19 cellular contexts compared by ENCODE assay signal in the genomic region with DNA sequence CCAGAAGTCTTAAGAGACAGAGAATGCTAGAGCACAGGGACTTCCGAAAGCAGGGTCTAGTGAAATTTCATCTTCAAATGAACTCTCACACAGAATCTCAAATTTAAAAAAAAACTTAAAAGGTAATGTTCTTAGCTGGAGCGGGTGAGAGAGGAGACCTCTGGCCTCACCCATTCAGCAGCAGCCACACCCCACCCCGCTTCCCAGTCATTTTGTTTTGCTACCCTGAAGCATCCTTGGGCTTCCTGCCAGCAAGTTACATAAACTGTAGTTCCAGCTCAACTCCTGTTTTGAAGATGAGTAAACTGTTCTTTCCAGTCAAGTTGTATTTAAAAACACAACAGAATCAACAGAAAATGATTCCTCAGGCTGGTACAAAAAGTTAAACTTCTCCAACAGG.
DNase-seq lines count a peak whose midpoint lies in the region; ATAC-seq and TF ChIP-seq lines count a peak whose summit lies in the region.
"Had no signal": no experiment of that assay in that cellular context is flagged by ENCODE, and none has a peak within 500 bp of the region (broad histone marks: within the 10 kb centered on the region; RNA-seq: fewer than 3 reads in every experiment).

No MANE protein-coding gene starts in this region.

- peaks cover 15% of the 10 kb centered on the region for H3K27me3 ChIP-seq in PC-3 (ENCODE audit: low read length)
- H3K27me3 ChIP-seq: uterus had no signal

- H2AFZ ChIP-seq in PC-3 (ENCODE audit: low read length): no peak overlapping the region

- CTCF ChIA-PET in PC-3 (lab: Charles Lee): interaction anchor here (0.6 kb wide), 1 partner anchor 605 kb away, joined by 4 read pairs; no protein-coding TSS in a partner anchor

- no peak overlapping the region for H3K9ac ChIP-seq in PC-3 (ENCODE audit: low read length)

- H3K9me3 ChIP-seq in PC-3 (ENCODE audit: low read length): no peaks in the 10 kb centered on the region
- H3K9me3 ChIP-seq: uterus had no signal

- H3K9me2 ChIP-seq in PC-3 (replicated peaks; ENCODE audit: low read length): no peaks in the 10 kb centered on the region

- no peak for TF ChIP-seq CTCF in PC-3 (conservative IDR thresholded peaks at IDR 0.05; ENCODE audit: low read depth, low read length)

- no peak overlapping the region for H3K4me3 ChIP-seq in PC-3 (ENCODE audit: low read length)
- H3K4me3 ChIP-seq: SK-N-MC, uterus had no signal

- no TSS peak for BruUV-seq in PC-3 (replicated peaks; lab: Mats Ljungman, UMichigan)

- intact Hi-C loops in PC-3 (cut with micrococcal nuclease): no loop called here

- peak; percentile 1 for DNase-seq in NCI-H2171 treated with DMSO at 0.1 percent for 48 hours (lab: John Stamatoyannopoulos, UW)
- DNase-seq in NCI-H2171 (lab: John Stamatoyannopoulos, UW): no peak
- peak; percentile 42 for DNase-seq in PC-3
- DNase-seq in fibroblast of peridontal ligament (ENCODE audit: extremely low read depth): peak; percentile 5
- DNase-seq in superior temporal gyrus (ENCODE audit: extremely low spot score): peak; percentile 41
- no peak for DNase-seq in islet precursor cell
- no peak for DNase-seq in kidney glomerular epithelial cell (lab: John Stamatoyannopoulos, UW)
- DNase-seq in NCI-H1694 treated with DMSO at 0.1 percent for 48 hours (lab: John Stamatoyannopoulos, UW): no peak
- DNase-seq: activated CD4-positive, CD25-positive, alpha-beta regulatory T cell treated with anti-CD3 and anti-CD28 coated beads, Interleukin-2, amount 50 U/mL, for 72 hours; activated CD8-positive, alpha-beta memory T cell treated with anti-CD3 and anti-CD28 coated beads, Interleukin-2, amount 10 ng/mL, durations not matched to agents 7 days and 5 days; activated effector memory CD4-positive, alpha-beta T cell treated with Interleukin-2 at 50 U/mL for 16 hours; DMS53; H9; mesendoderm; nephron progenitor cell; stimulated activated naive CD8-positive, alpha-beta T cell treated with anti-CD3 and anti-CD28 coated beads, Interleukin-15, Interleukin-2, amounts not matched to agents 100 U/mL and 50 U/mL, for 24 hours; T-helper 9 cell; uterus had no signal

- no peaks in the 10 kb centered on the region for H3K79me2 ChIP-seq in PC-3 (ENCODE audit: low read length)

- no peak overlapping the region for H3K4me2 ChIP-seq in PC-3 (ENCODE audit: low read length)

- POLR2A ChIA-PET in PC-3 (lab: Charles Lee; ENCODE audit: unreplicated experiment): no interaction called here

- H3F3A ChIP-seq in PC-3 (ENCODE audit: low read length, unreplicated experiment): no peaks in the 10 kb centered on the region

- no peak for ATAC-seq in PC-3
- ATAC-seq: activated CD8-positive, alpha-beta memory T cell treated with anti-CD3 and anti-CD28 coated beads, Interleukin-2, amount 10 ng/mL, durations not matched to agents 7 days and 5 days; stimulated activated naive CD8-positive, alpha-beta T cell treated with anti-CD3 and anti-CD28 coated beads, Interleukin-15, Interleukin-2, amounts not matched to agents 100 U/mL and 50 U/mL, for 24 hours had no signal

- no peaks in the 10 kb centered on the region for H3K36me3 ChIP-seq in PC-3 (ENCODE audit: low read depth, low read length)
- H3K36me3 ChIP-seq: uterus had no signal

- H4K20me1 ChIP-seq in PC-3 (ENCODE audit: low read length): no peaks in the 10 kb centered on the region

- no peaks in the 10 kb centered on the region for H3K4me1 ChIP-seq in PC-3 (ENCODE audit: insufficient read depth, low read length)
- H3K4me1 ChIP-seq: uterus had no signal

- H3K27ac ChIP-seq in PC-3 (ENCODE audit: low read length): no peak overlapping the region
- H3K27ac ChIP-seq: SK-N-MC, uterus had no signal

Comparison
In these comparisons a context has a peak if more than half of its experiments do, and no peak if none do; other contexts are left out.
1. DNase-seq: peak in NCI-H2171 treated with DMSO at 0.1 percent for 48 hours (single experiment), PC-3 (single experiment), fibroblast of peridontal ligament (single experiment) and superior temporal gyrus (single experiment); none in NCI-H2171 (single experiment), islet precursor cell (single experiment), kidney glomerular epithelial cell (single experiment) and NCI-H1694 treated with DMSO at 0.1 percent for 48 hours (single experiment).